Comparison of ENCODE assay signal across 34 cellular contexts in genomic region chr5:19753579-19753978, GRCh38.
"Had no signal": no experiment of that assay in that cellular context is flagged by ENCODE, and none has a peak within 500 bp of the region (broad histone marks: within the 10 kb centered on the region; RNA-seq: fewer than 3 reads in every experiment).

No MANE protein-coding gene starts in this region.

- H3K27me3 ChIP-seq: MG63 had no signal

- H3K27ac ChIP-seq: KMS-11 had no signal

- H3K36me3 ChIP-seq: MG63 had no signal

- H3K4me3 ChIP-seq: MG63 had no signal

- DNase-seq: Karpas-422, Kasumi-1, MG63, MM.1S, MV-4-11, NCI-H1048, NCI-H1092, NCI-H1092 treated with DMSO at 0.1 percent for 48 hours, NCI-H1105, NCI-H1105 treated with DMSO at 0.1 percent for 48 hours, NCI-H1417, NCI-H1417 treated with DMSO at 0.1 percent for 48 hours, NCI-H1436, NCI-H1436 treated with DMSO at 0.1 percent for 48 hours, NCI-H146, NCI-H1694, NCI-H1694 treated with DMSO at 0.1 percent for 48 hours, NCI-H187, NCI-H187 treated with DMSO at 0.1 percent for 48 hours, NCI-H1930, NCI-H2029, NCI-H2029 treated with DMSO at 0.1 percent for 48 hours, NCI-H2081, NCI-H2081 treated with DMSO at 0.1 percent for 48 hours, NCI-H2107, NCI-H2171, NCI-H2171 treated with DMSO at 0.1 percent for 48 hours, NCI-H2227 treated with DMSO at 0.1 percent for 48 hours, NCI-H226, NCI-H345, NCI-H446, NCI-H446 treated with DMSO at 0.1 percent for 48 hours, NCI-H510A had no signal
